ENCODE assay signal across 1 cellular context in genomic region chr19:48390188-48391099, GRCh38.
TF ChIP-seq lines count a peak whose summit lies in the region.

No MANE protein-coding gene starts in this region.

TF ChIP-seq in GM12878, 131 proteins besides CTCF, POLR2A, EP300 and RAD21 (continued from another document):
- TF ChIP-seq RELB (IDR thresholded peaks at IDR 0.05; ENCODE audit: low read depth) (peak; percentile 19; the same call in 1 of the 2 replicates), CBX3 (IDR thresholded peaks at IDR 0.05; ENCODE audit: borderline replicate concordance, low read depth) (no peak), ZNF384 (IDR thresholded peaks at IDR 0.05; ENCODE audit: borderline replicate concordance, low read depth, low read length) (no peak), BCLAF1 (IDR thresholded peaks at IDR 0.05) (no peak), SP1 (IDR thresholded peaks at IDR 0.05; ENCODE audit: low read depth, low read length) (no peak), ZBED1 (IDR thresholded peaks at IDR 0.05; ENCODE audit: borderline replicate concordance) (no peak), STAT3 (IDR thresholded peaks at IDR 0.05; ENCODE audit: low read depth, low read length) (no peak), USF1 (IDR thresholded peaks at IDR 0.05; ENCODE audit: borderline replicate concordance, extremely low read length, insufficient read depth, low read depth, low read length) (no peak), TCF3 (IDR thresholded peaks at IDR 0.05; ENCODE audit: borderline replicate concordance, insufficient read depth, low read depth, low read length) (no peak), HCFC1 (IDR thresholded peaks at IDR 0.05; ENCODE audit: low read length) (peak; percentile 25; the same call in 1 of the 2 replicates), ZNF24 (IDR thresholded peaks at IDR 0.05) (0 out of 2 replicates have a peak, but pooled peaks have one; percentile 17), NKRF (conservative IDR thresholded peaks at IDR 0.05) (peak; percentile 61), BCL3 (IDR thresholded peaks at IDR 0.05; ENCODE audit: borderline replicate concordance, insufficient read depth, low read depth, low read length, poor library complexity, severe bottlenecking) (no peak), JUNB (IDR thresholded peaks at IDR 0.05) (no peak), MAX (IDR thresholded peaks at IDR 0.05; ENCODE audit: low read depth, low read length) (no peak), NFXL1 (IDR thresholded peaks at IDR 0.05; ENCODE audit: borderline replicate concordance) (no peak), SREBF2 (IDR thresholded peaks at IDR 0.05; ENCODE audit: low read length) (no peak), ZZZ3 (IDR thresholded peaks at IDR 0.05; ENCODE audit: control insufficient read depth, insufficient read length, low read depth) (no peak), CHD4 (IDR thresholded peaks at IDR 0.05) (no peak), GATAD2B (conservative IDR thresholded peaks at IDR 0.05; ENCODE audit: low read depth) (peak; percentile 79), TBL1XR1 (IDR thresholded peaks at IDR 0.05; ENCODE audit: low read depth, low read length) (no peak), CEBPZ (IDR thresholded peaks at IDR 0.05; ENCODE audit: low read depth, low read length) (no peak), E4F1 (IDR thresholded peaks at IDR 0.05; ENCODE audit: borderline replicate concordance, partially characterized antibody) (no peak)
